ENCODE assay signal across 18 cellular contexts in genomic region chr11:45470151-45471001, GRCh38.
DNase-seq lines count a peak whose midpoint lies in the region; ATAC-seq and TF ChIP-seq lines count a peak whose summit lies in the region.
"Had no signal": no experiment of that assay in that cellular context is flagged by ENCODE, and none has a peak within 500 bp of the region (broad histone marks: within the 10 kb centered on the region; RNA-seq: fewer than 3 reads in every experiment).

No MANE protein-coding gene starts in this region.

- TF ChIP-seq CTCF in fibroblast of mammary gland (conservative IDR thresholded peaks at IDR 0.05; ENCODE audit: control insufficient read depth, insufficient read depth, low read depth, low read length), result no peak

- DNase-seq in G401 (ENCODE audit: low spot score) (peak; percentile 2), MG63 (peak; percentile 71), fibroblast of mammary gland (ENCODE audit: low read depth) (peak; percentile 86), posterior vena cava (ENCODE audit: low spot score) (peak; percentile 20), midbrain (lab: John Stamatoyannopoulos, UW) (no peak)
- no peak for DNase-seq in stimulated activated effector memory CD8-positive, alpha-beta T cell treated with anti-CD3 and anti-CD28 coated beads, Interleukin-12 subunit alpha, Interleukin-12 subunit beta, amount 100 ng/mL, for 72 hours (ENCODE audit: low spot score in 2 of 2)
- DNase-seq: activated CD4-positive, alpha-beta T cell treated with anti-CD3 and anti-CD28 coated beads for 48 hours; activated naive CD4-positive, alpha-beta T cell treated with anti-CD3 and anti-CD28 coated beads, Interleukin-2, amount 10 ng/mL, durations not matched to agents 7 days and 5 days; CD4-positive, CD25-positive, alpha-beta regulatory T cell; effector memory CD8-positive, alpha-beta T cell; KG1; mesendoderm; NCI-H2029; SHP77 treated with DMSO at 0.1 percent for 48 hours had no signal

- no peaks in the 10 kb centered on the region for H3K27me3 ChIP-seq in MG63
- H3K27me3 ChIP-seq: gastroesophageal sphincter had no signal

- no peaks in the 10 kb centered on the region for H3K36me3 Mint-ChIP-seq in stimulated activated effector memory CD8-positive, alpha-beta T cell treated with anti-CD3 and anti-CD28 coated beads, Interleukin-12 subunit alpha, Interleukin-12 subunit beta, amount 100 ng/mL, for 72 hours
- H3K36me3 Mint-ChIP-seq: activated naive CD4-positive, alpha-beta T cell treated with anti-CD3 and anti-CD28 coated beads, Interleukin-2, amount 10 ng/mL, durations not matched to agents 7 days and 5 days; CD4-positive, CD25-positive, alpha-beta regulatory T cell had no signal

- no peak overlapping the region for H3K4me3 ChIP-seq in MG63
- H3K4me3 ChIP-seq in fibroblast of mammary gland (ENCODE audit: control insufficient read depth, low read depth, low read length), result no peak overlapping the region
- H3K4me3 ChIP-seq: gastroesophageal sphincter, HAP-1 had no signal

- no peaks in the 10 kb centered on the region for H3K9me3 ChIP-seq in MG63
- H3K9me3 ChIP-seq: gastroesophageal sphincter, HAP-1 had no signal

- no peaks in the 10 kb centered on the region for H3K4me1 Mint-ChIP-seq in stimulated activated effector memory CD8-positive, alpha-beta T cell treated with anti-CD3 and anti-CD28 coated beads, Interleukin-12 subunit alpha, Interleukin-12 subunit beta, amount 100 ng/mL, for 72 hours
- H3K4me1 Mint-ChIP-seq: activated naive CD4-positive, alpha-beta T cell treated with anti-CD3 and anti-CD28 coated beads, Interleukin-2, amount 10 ng/mL, durations not matched to agents 7 days and 5 days; CD4-positive, CD25-positive, alpha-beta regulatory T cell had no signal

- H3K36me3 ChIP-seq in MG63, result no peaks in the 10 kb centered on the region
- H3K36me3 ChIP-seq: gastroesophageal sphincter, HAP-1 had no signal

- intact Hi-C loops in posterior vena cava (cut with DNase I), result no loop called here

- no peak for ATAC-seq in stimulated activated effector memory CD8-positive, alpha-beta T cell treated with anti-CD3 and anti-CD28 coated beads, Interleukin-12 subunit alpha, Interleukin-12 subunit beta, amount 100 ng/mL, for 72 hours
- ATAC-seq in GM19463 (IDR thresholded peaks at IDR 0.05; ENCODE audit: unreplicated experiment), result no peak
- ATAC-seq: effector memory CD8-positive, alpha-beta T cell; gastroesophageal sphincter had no signal

- H3K4me3 Mint-ChIP-seq in stimulated activated effector memory CD8-positive, alpha-beta T cell treated with anti-CD3 and anti-CD28 coated beads, Interleukin-12 subunit alpha, Interleukin-12 subunit beta, amount 100 ng/mL, for 72 hours, result no peak overlapping the region
- H3K4me3 Mint-ChIP-seq: activated naive CD4-positive, alpha-beta T cell treated with anti-CD3 and anti-CD28 coated beads, Interleukin-2, amount 10 ng/mL, durations not matched to agents 7 days and 5 days; CD4-positive, CD25-positive, alpha-beta regulatory T cell; effector memory CD8-positive, alpha-beta T cell; T-helper 2 cell treated with Interferon-gamma antibody and Interleukin-4, amounts not matched to agents 5 μg/mL and 100 μg/mL, for 36 hours had no signal

- no peak overlapping the region for H3K27ac Mint-ChIP-seq in stimulated activated effector memory CD8-positive, alpha-beta T cell treated with anti-CD3 and anti-CD28 coated beads, Interleukin-12 subunit alpha, Interleukin-12 subunit beta, amount 100 ng/mL, for 72 hours
- H3K27ac Mint-ChIP-seq: activated naive CD4-positive, alpha-beta T cell treated with anti-CD3 and anti-CD28 coated beads, Interleukin-2, amount 10 ng/mL, durations not matched to agents 7 days and 5 days; effector memory CD8-positive, alpha-beta T cell; T-helper 2 cell treated with Interferon-gamma antibody and Interleukin-4, amounts not matched to agents 5 μg/mL and 100 μg/mL, for 36 hours had no signal

- in situ Hi-C loops in G401 (cut with HindIII; ENCODE audit: low sequenced_read_pairs), result no loop called here

- H3K9me3 Mint-ChIP-seq in stimulated activated effector memory CD8-positive, alpha-beta T cell treated with anti-CD3 and anti-CD28 coated beads, Interleukin-12 subunit alpha, Interleukin-12 subunit beta, amount 100 ng/mL, for 72 hours, result no peaks in the 10 kb centered on the region
- H3K9me3 Mint-ChIP-seq: activated naive CD4-positive, alpha-beta T cell treated with anti-CD3 and anti-CD28 coated beads, Interleukin-2, amount 10 ng/mL, durations not matched to agents 7 days and 5 days; effector memory CD8-positive, alpha-beta T cell; T-helper 2 cell treated with Interferon-gamma antibody and Interleukin-4, amounts not matched to agents 5 μg/mL and 100 μg/mL, for 36 hours had no signal

Comparison
In these comparisons a context has a peak if more than half of its experiments do, and no peak if none do; other contexts are left out.
1. DNase-seq: peak in G401 (single experiment), MG63 (single experiment), fibroblast of mammary gland (single experiment) and posterior vena cava (single experiment); none in midbrain (single experiment) and stimulated activated effector memory CD8-positive, alpha-beta T cell treated with anti-CD3 and anti-CD28 coated beads, Interleukin-12 subunit alpha, Interleukin-12 subunit beta, amount 100 ng/mL, for 72 hours (0 of 2).